ENCODE assay signal across 8 cellular contexts in the genomic region with DNA sequence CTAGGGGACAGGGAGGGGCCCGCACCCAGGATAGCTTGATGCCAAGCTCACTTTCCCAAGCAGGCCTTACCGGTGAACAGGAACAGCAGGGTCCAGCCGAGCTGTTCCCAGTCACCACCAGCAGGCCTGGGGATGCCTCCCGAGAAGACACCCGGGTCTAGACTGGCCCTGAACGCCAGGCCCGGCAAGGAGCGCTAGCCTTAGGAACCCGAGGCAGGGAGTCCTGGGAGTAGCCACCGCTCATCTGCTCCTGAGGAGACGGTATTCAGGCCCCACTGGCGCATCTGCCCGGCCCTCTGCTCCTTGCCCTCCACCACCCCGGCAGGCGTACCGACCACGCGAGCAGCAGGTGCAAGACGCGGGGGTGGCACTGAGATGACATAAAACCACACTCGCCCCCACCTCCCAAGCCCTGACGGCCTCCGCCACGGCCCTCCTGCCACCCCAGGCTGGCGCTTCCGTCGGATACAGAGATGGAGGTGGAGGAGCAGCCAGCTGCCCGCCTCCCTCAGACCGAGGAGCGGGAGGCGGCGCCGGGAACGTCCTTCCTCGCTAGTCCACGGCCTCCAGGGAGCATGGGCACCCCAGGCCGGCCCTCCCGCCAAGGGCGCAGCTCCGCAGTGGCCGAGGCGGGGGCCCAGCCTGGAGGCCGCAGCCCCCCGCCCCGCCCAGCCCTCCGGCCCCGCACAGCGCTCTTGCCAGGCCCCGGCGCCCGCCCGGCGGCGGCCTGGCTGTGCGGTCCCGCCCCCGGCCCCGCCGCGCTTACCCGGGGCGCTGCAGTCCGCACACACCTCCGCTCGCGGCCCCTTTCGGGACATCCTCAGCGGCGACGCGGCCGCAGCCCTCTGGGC. TPM values are rescaled to one million over a fixed set of nuclear protein-coding genes. Genes with fewer than 3 reads are reported as not detected.
DNase-seq lines count a peak whose midpoint lies in the region; ATAC-seq and TF ChIP-seq lines count a peak whose summit lies in the region.

No MANE protein-coding gene starts in this region.

- no peaks in the 10 kb centered on the region for H3K36me3 Mint-ChIP-seq in WTC11

- H3K27me3 Mint-ChIP-seq in WTC11 (ENCODE audit: low read depth), result peaks cover 4% of the 10 kb centered on the region; the same call in 1 of the 2 replicates

- H3K9ac ChIP-seq in HUES48 (ENCODE audit: low read depth, low read length), result peak overlapping the region; percentile 11; the same call in 1 of the 2 replicates
- H3K9ac ChIP-seq in duodenal mucosa (ENCODE audit: low read depth in 1 of 2, low read length in 2 of 2), result peak overlapping the region; percentile 68 to 87

- H3K4me1 ChIP-seq in HUES48 (ENCODE audit: control insufficient read depth, insufficient read depth, low read length) (peaks cover 50% of the 10 kb centered on the region), duodenal mucosa (ENCODE audit: control insufficient read depth in 1 of 2, insufficient read depth in 2 of 2, low read length in 2 of 2) (peaks cover 53 to 60% of the 10 kb centered on the region in 2 donors), mucosa of descending colon (ENCODE audit: low read depth) (peaks cover 42% of the 10 kb centered on the region), thymus (ENCODE audit: control insufficient read depth, insufficient read depth, low read length) (peaks cover 55% of the 10 kb centered on the region)

- no peaks in the 10 kb centered on the region for H3K9me3 Mint-ChIP-seq in WTC11

- H3K27me3 ChIP-seq in HUES48 (ENCODE audit: control insufficient read depth, insufficient read depth, low read length), result peaks cover 11% of the 10 kb centered on the region
- no peaks in the 10 kb centered on the region for H3K27me3 ChIP-seq in duodenal mucosa (ENCODE audit: control insufficient read depth in 1 of 2, insufficient read depth in 2 of 2, low read length in 2 of 2)
- no peaks in the 10 kb centered on the region for H3K27me3 ChIP-seq in thymus (ENCODE audit: control insufficient read depth, insufficient read depth)

- CTCF ChIA-PET in WTC11 (lab: Charles Lee), result interaction anchor here (0.8 to 1.9 kb wide), 11 partner anchors 9 to 443 kb away, joined by 3 to 25 read pairs (median 4); a partner anchor contains a TSS

- 1% methylated on average over 72 of the region's 72 CpGs for WGBS in thymus

- no peak overlapping the region for H3K27ac ChIP-seq in HUES48 (ENCODE audit: low read depth, low read length)
- no peak overlapping the region for H3K27ac ChIP-seq in duodenal mucosa (ENCODE audit: low read depth, low read length)
- peak overlapping the region; percentile 61 for H3K27ac ChIP-seq in thymus (ENCODE audit: low read depth)

- H3K4me1 Mint-ChIP-seq in WTC11, result peaks cover 56% of the 10 kb centered on the region

- peak overlapping the region; percentile 79 for H3K4me3 Mint-ChIP-seq in WTC11

- no peak for TF ChIP-seq CTCF in AG10803 (conservative IDR thresholded peaks at IDR 0.05; ENCODE audit: low read length)
- no peak for TF ChIP-seq CTCF in WTC11 (IDR thresholded peaks at IDR 0.05)
- TF ChIP-seq CTCF in mucosa of descending colon (IDR thresholded peaks at IDR 0.05), result no peak

- POLR2A ChIA-PET in WTC11 (lab: Charles Lee), result no interaction called here

- DNase-seq in AG10803 (ENCODE audit: low read depth) (no peak), WTC11 (ENCODE audit: low spot score) (no peak), mucosa of descending colon (peak; percentile 45 to 71 (median 71)), NCI-H1436 treated with DMSO at 0.1 percent for 48 hours (lab: John Stamatoyannopoulos, UW) (no peak)

- H3K36me3 ChIP-seq in HUES48 (ENCODE audit: control insufficient read depth, insufficient read depth, low read length) (no peaks in the 10 kb centered on the region), duodenal mucosa (ENCODE audit: control insufficient read depth in 1 of 2, insufficient read depth in 2 of 2, low read length in 2 of 2) (no peaks in the 10 kb centered on the region), mucosa of descending colon (ENCODE audit: low read depth) (no peaks in the 10 kb centered on the region), thymus (ENCODE audit: control insufficient read depth, insufficient read depth) (peaks cover 3% of the 10 kb centered on the region)

- H3K4me3 ChIP-seq in AG10803 (ENCODE audit: low read length), result peak overlapping the region; percentile 83
- peak overlapping the region; percentile 78 for H3K4me3 ChIP-seq in HUES48 (ENCODE audit: low read depth, low read length)
- peak overlapping the region; percentile 84 to 89 for H3K4me3 ChIP-seq in duodenal mucosa (ENCODE audit: low read depth in 1 of 2, low read length in 2 of 2)
- peak overlapping the region; percentile 68 for H3K4me3 ChIP-seq in mucosa of descending colon
- H3K4me3 ChIP-seq in thymus (ENCODE audit: low read length), result peak overlapping the region; percentile 90

- ATAC-seq in GM19035 (IDR thresholded peaks at IDR 0.05; ENCODE audit: unreplicated experiment) (peak; percentile 17), WTC11 (no peak), mucosa of descending colon (peak; percentile 6)

- H3K27ac Mint-ChIP-seq in WTC11, result no peak overlapping the region

- intact Hi-C loops in mucosa of descending colon (cut with DNase I, micrococcal nuclease), result no loop called here

- H3K9me3 ChIP-seq in HUES48 (ENCODE audit: control insufficient read depth, insufficient read depth, low read length), result no peaks in the 10 kb centered on the region
- no peaks in the 10 kb centered on the region for H3K9me3 ChIP-seq in duodenal mucosa (ENCODE audit: control insufficient read depth in 1 of 2, low read length in 2 of 2)
- H3K9me3 ChIP-seq in mucosa of descending colon, result no peaks in the 10 kb centered on the region
- H3K9me3 ChIP-seq in thymus (ENCODE audit: control insufficient read depth), result no peaks in the 10 kb centered on the region

TF ChIP-seq in WTC11, 78 proteins besides CTCF, POLR2A, EP300 and RAD21:
- 0 out of 2 replicates have a peak, but pooled peaks have one; percentile 20 for TF ChIP-seq FOXK1 (CRISPR knock-in tag; IDR thresholded peaks at IDR 0.05)
- TF ChIP-seq, protein P1, sequence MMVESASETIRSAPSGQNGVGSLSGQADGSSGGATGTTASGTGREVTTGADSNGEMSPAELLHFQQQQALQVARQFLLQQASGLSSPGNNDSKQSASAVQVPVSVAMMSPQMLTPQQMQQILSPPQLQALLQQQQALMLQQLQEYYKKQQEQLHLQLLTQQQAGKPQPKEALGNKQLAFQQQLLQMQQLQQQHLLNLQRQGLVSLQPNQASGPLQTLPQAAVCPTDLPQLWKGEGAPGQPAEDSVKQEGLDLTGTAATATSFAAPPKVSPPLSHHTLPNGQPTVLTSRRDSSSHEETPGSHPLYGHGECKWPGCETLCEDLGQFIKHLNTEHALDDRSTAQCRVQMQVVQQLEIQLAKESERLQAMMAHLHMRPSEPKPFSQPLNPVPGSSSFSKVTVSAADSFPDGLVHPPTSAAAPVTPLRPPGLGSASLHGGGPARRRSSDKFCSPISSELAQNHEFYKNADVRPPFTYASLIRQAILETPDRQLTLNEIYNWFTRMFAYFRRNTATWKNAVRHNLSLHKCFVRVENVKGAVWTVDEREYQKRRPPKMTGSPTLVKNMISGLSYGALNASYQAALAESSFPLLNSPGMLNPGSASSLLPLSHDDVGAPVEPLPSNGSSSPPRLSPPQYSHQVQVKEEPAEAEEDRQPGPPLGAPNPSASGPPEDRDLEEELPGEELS (CRISPR knock-in tag; IDR thresholded peaks at IDR 0.05), result no peak
- TF ChIP-seq, protein P2, sequence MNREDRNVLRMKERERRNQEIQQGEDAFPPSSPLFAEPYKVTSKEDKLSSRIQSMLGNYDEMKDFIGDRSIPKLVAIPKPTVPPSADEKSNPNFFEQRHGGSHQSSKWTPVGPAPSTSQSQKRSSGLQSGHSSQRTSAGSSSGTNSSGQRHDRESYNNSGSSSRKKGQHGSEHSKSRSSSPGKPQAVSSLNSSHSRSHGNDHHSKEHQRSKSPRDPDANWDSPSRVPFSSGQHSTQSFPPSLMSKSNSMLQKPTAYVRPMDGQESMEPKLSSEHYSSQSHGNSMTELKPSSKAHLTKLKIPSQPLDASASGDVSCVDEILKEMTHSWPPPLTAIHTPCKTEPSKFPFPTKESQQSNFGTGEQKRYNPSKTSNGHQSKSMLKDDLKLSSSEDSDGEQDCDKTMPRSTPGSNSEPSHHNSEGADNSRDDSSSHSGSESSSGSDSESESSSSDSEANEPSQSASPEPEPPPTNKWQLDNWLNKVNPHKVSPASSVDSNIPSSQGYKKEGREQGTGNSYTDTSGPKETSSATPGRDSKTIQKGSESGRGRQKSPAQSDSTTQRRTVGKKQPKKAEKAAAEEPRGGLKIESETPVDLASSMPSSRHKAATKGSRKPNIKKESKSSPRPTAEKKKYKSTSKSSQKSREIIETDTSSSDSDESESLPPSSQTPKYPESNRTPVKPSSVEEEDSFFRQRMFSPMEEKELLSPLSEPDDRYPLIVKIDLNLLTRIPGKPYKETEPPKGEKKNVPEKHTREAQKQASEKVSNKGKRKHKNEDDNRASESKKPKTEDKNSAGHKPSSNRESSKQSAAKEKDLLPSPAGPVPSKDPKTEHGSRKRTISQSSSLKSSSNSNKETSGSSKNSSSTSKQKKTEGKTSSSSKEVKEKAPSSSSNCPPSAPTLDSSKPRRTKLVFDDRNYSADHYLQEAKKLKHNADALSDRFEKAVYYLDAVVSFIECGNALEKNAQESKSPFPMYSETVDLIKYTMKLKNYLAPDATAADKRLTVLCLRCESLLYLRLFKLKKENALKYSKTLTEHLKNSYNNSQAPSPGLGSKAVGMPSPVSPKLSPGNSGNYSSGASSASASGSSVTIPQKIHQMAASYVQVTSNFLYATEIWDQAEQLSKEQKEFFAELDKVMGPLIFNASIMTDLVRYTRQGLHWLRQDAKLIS (CRISPR knock-in tag; IDR thresholded peaks at IDR 0.05; ENCODE audit: borderline replicate concordance), result no peak
- TF ChIP-seq ETV6 (CRISPR knock-in tag; IDR thresholded peaks at IDR 0.05), result 0 out of 2 replicates have a peak, but pooled peaks have one; percentile 40
- no peak for TF ChIP-seq NR1H2 (CRISPR knock-in tag; IDR thresholded peaks at IDR 0.05)

RNA-seq across cellular contexts. Expression of a gene that starts 0.7 kb away (rescaled TPM):
- total RNA-seq in WTC11 (2021) (43.9 to 66.9 TPM (median 45.0 TPM) in 3 replicates), mucosa of descending colon (10 to 100 TPM; 28.6 to 41.0 (median 37.2) TPM)
- polyA plus RNA-seq in thymus, result 33.7 TPM

RNA-seq across cellular contexts. Expression of a gene that starts 4.1 kb away (rescaled TPM):
- total RNA-seq in WTC11 (2021), result 29.8 to 45.5 TPM (median 32.2 TPM) in 3 replicates
- total RNA-seq in mucosa of descending colon, result 10 to 100 TPM in 1 of 3 donors, 1 to 10 TPM in 2; 2.2 to 11.2 (median 3.3) TPM
- 2.2 TPM for polyA plus RNA-seq in thymus

RNA-seq across cellular contexts. Expression of a gene that starts 20.3 kb away (rescaled TPM):
- 33.1 to 41.9 TPM (median 36.7 TPM) in 3 replicates for total RNA-seq in WTC11 (2021)
- 10 to 100 TPM; 43.9 to 75.4 (median 46.9) TPM for total RNA-seq in mucosa of descending colon
- 98.2 TPM for polyA plus RNA-seq in thymus

RNA-seq across cellular contexts. Expression of a gene that starts 21.9 kb away (rescaled TPM):
- 2.6 to 3.3 TPM (median 2.8 TPM) in 3 replicates for total RNA-seq in WTC11 (2021)
- total RNA-seq in mucosa of descending colon, result 10 to 100 TPM; 12.9 to 19.5 (median 13.6) TPM
- polyA plus RNA-seq in thymus, result 7.8 TPM

RNA-seq across cellular contexts. Expression of a gene that starts 33.9 kb away (rescaled TPM):
- 6.4 to 8.9 TPM (median 7.5 TPM) in 3 replicates for total RNA-seq in WTC11 (2021)
- total RNA-seq in mucosa of descending colon, result 10 to 100 TPM in 1 of 3 donors, 1 to 10 TPM in 2; 1.2 to 21.3 (median 2.5) TPM
- 17.0 TPM for polyA plus RNA-seq in thymus

Comparison
In these comparisons a context has a peak if more than half of its experiments do, and no peak if none do; other contexts are left out.
1. DNase-seq: peak in mucosa of descending colon (3 of 3); none in AG10803 (single experiment), WTC11 (single experiment) and NCI-H1436 treated with DMSO at 0.1 percent for 48 hours (single experiment).
2. Peak in every context shown above with its lines, with median percentiles within 50 percentile points of each other: H3K4me3 ChIP-seq.